In the genomic region with DNA sequence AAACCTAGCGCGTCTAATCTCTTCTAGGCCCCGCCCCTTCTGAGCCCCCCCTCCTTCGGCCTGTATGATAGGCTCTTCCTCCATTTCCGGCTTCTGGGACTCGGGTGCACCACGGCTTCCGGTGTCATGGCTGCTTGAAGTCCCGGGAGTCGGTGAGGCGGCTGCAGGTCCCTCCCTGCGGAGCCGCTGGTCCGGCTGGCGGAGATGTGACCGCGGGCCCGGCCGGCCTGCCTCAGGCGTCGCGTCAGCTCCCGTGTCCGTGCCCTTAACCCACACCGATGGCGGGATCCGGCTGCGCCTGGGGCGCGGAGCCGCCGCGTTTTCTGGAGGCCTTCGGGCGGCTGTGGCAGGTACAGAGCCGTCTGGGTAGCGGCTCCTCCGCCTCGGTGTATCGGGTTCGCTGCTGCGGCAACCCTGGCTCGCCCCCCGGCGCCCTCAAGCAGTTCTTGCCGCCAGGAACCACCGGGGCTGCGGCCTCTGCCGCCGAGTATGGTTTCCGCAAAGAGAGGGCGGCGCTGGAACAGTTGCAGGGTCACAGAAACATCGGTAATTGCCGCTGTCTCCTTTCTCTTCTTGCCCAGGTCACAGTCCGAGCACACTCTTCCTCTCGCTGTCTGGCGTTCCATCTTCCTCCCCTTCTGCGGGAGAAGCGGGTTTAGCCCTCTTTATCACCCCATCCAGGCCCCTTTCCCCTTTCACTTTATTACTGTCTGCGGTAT, we compare ENCODE assay signal across 8 cellular contexts. TPM values are rescaled to one million over a fixed set of nuclear protein-coding genes. Genes with fewer than 3 reads are reported as not detected.
A peak's percentile ranks its signal among the peaks of the same experiment; 100 is the strongest.
DNase-seq lines count a peak whose midpoint lies in the region; ATAC-seq and TF ChIP-seq lines count a peak whose summit lies in the region.

Gene UHMK1 (plus strand): TSS at position 96 of the 719 bp plus-strand sequence. CDS start 183 bp downstream, at position 279.

- peak; percentile 98 for ATAC-seq in stimulated activated naive CD8-positive, alpha-beta T cell treated with anti-CD3 and anti-CD28 coated beads, Interleukin-15, Interleukin-2, amounts not matched to agents 100 U/mL and 50 U/mL, for 24 hours

- in situ Hi-C loops in HAP-1 (cut with MboI; ENCODE audit: low sequenced_read_pairs): no loop called here

- TF ChIP-seq CTCF in fibroblast of the aortic adventitia (IDR thresholded peaks at IDR 0.05; ENCODE audit: insufficient read depth, low read length) (no peak), nephron (IDR thresholded peaks at IDR 0.05; ENCODE audit: unreplicated experiment in 3 of 3) (no peak)

- peaks cover 24% of the 10 kb centered on the region for H3K27me3 Mint-ChIP-seq in nephron (ENCODE audit: low read depth)

- H3K4me1 ChIP-seq in ES-I3 (ENCODE audit: insufficient read depth, low read length) (no peaks in the 10 kb centered on the region; the same call in 1 of the 2 replicates), HAP-1 (peaks cover 20% of the 10 kb centered on the region)

- H3K4me3 Mint-ChIP-seq in nephron: peak within 1 kb of the TSS; percentile 90 to 98 (median 93)

- H3K27me3 ChIP-seq in HAP-1 (ENCODE audit: low read depth): no peaks in the 10 kb centered on the region
- no peaks in the 10 kb centered on the region for H3K27me3 ChIP-seq in MG63

- peaks cover 14% of the 10 kb centered on the region for H3K36me3 Mint-ChIP-seq in nephron (ENCODE audit: low read depth)

- DNase-seq in HAP-1 (ENCODE audit: low spot score in 2 of 2) (peak; percentile 88 to 93), MG63 (peak; percentile 94), SHP77 treated with DMSO at 0.1 percent for 48 hours (lab: John Stamatoyannopoulos, UW) (peak; percentile 68), fibroblast of the aortic adventitia (ENCODE audit: low read depth) (peak; percentile 90)
- DNase-seq in activated effector memory CD4-positive, alpha-beta T cell treated with Interleukin-2 at 50 U/mL for 16 hours: peak; percentile 84
- peak; percentile 87 for DNase-seq in stimulated activated naive CD8-positive, alpha-beta T cell treated with anti-CD3 and anti-CD28 coated beads, Interleukin-15, Interleukin-2, amounts not matched to agents 100 U/mL and 50 U/mL, for 24 hours

- H3K9ac ChIP-seq in ES-I3 (ENCODE audit: low read depth, low read length): peak within 1 kb of the TSS; percentile 96

- H3K9me3 ChIP-seq in ES-I3 (ENCODE audit: control insufficient read depth, insufficient read depth, low read length): no peaks in the 10 kb centered on the region
- H3K9me3 ChIP-seq in HAP-1: no peaks in the 10 kb centered on the region
- H3K9me3 ChIP-seq in MG63: no peaks in the 10 kb centered on the region

- peak within 1 kb of the TSS; percentile 93 for H3K4me3 ChIP-seq in HAP-1
- H3K4me3 ChIP-seq in MG63: peak within 1 kb of the TSS; percentile 84
- peak within 1 kb of the TSS; percentile 97 for H3K4me3 ChIP-seq in fibroblast of the aortic adventitia (ENCODE audit: low read depth, low read length)

- peaks cover 26% of the 10 kb centered on the region for H3K4me1 Mint-ChIP-seq in nephron

- H3K36me3 ChIP-seq in ES-I3 (ENCODE audit: insufficient read depth, low read length) (peaks cover 5% of the 10 kb centered on the region), HAP-1 (replicated peaks) (peaks cover 29% of the 10 kb centered on the region), MG63 (peaks cover 29% of the 10 kb centered on the region)

- H3K27ac Mint-ChIP-seq in nephron: peak within 1 kb of the TSS; percentile 92 to 96 (median 95)

- peaks cover 3% of the 10 kb centered on the region for H3K9me3 Mint-ChIP-seq in nephron

RNA-seq across cellular contexts. Expression of gene UHMK1, which starts in this region (rescaled TPM):
- 42.8 and 71.7 TPM in 2 replicates for total RNA-seq in MG63 (2014; rRNA removed; shearing (Covaris generic); ENCODE audit: low replicate concordance)
- 46.7 and 74.3 TPM in 2 replicates for total RNA-seq in fibroblast of the aortic adventitia (ENCODE audit: low replicate concordance)

Comparison
In these comparisons a context has a peak if more than half of its experiments do, and no peak if none do; other contexts are left out.
1. Peak in every context shown above with its lines: DNase-seq, ATAC-seq and H3K4me3 ChIP-seq.